Comparison of ENCODE assay signal across 11 cellular contexts in the genomic region with DNA sequence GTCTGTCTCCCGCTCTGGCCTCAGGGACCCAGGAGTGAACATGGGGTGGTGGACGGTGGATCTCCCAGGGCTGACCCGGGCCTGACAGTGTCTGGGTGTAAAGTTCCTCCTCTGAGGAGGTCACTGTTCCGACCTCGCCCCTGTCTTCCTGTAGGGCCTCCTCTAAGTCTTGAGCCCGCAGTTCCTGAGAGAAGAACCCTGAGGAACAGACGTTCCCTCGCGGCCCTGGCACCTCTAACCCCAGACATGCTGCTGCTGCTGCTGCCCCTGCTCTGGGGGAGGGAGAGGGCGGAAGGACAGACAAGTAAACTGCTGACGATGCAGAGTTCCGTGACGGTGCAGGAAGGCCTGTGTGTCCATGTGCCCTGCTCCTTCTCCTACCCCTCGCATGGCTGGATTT. TPM values are rescaled to one million over a fixed set of nuclear protein-coding genes. Genes with fewer than 3 reads are reported as not detected.
DNase-seq lines count a peak whose midpoint lies in the region; ATAC-seq and TF ChIP-seq lines count a peak whose summit lies in the region.
"Had no signal": no experiment of that assay in that cellular context is flagged by ENCODE, and none has a peak within 500 bp of the region (broad histone marks: within the 10 kb centered on the region; RNA-seq: fewer than 3 reads in every experiment).

A gene (plus strand): TSS at position 178 of the 400 bp plus-strand sequence. CDS start 69 bp downstream, at position 247.

- H3K4me3 Mint-ChIP-seq in activated CD4-positive, alpha-beta T cell treated with anti-CD3 and anti-CD28 coated beads for 36 hours: peak within 1 kb of the TSS; percentile 38
- peak within 1 kb of the TSS; percentile 65 for H3K4me3 Mint-ChIP-seq in activated naive CD8-positive, alpha-beta T cell treated with anti-CD3 and anti-CD28 coated beads for 36 hours

- CTCF ChIA-PET in activated CD4-positive, alpha-beta T cell treated with anti-CD3 and anti-CD28 coated beads for 36 hours (lab: Charles Lee): interaction anchor here (0.6 to 0.7 kb wide), 3 partner anchors 12 to 34 kb away, joined by 3 read pairs; no protein-coding TSS in a partner anchor

- DNase-seq in activated CD4-positive, alpha-beta T cell treated with anti-CD3 and anti-CD28 coated beads for 36 hours: no peak
- no peak for DNase-seq in activated CD4-positive, alpha-beta T cell treated with anti-CD3 and anti-CD28 coated beads for 4 hours
- DNase-seq in activated naive CD8-positive, alpha-beta T cell treated with anti-CD3 and anti-CD28 coated beads for 36 hours: no peak
- no peak for DNase-seq in stomach
- DNase-seq in stimulated activated CD8-positive, alpha-beta memory T cell treated with anti-CD3 and anti-CD28 coated beads, Interleukin-4, amount 100 ng/mL, for 48 hours: no peak
- DNase-seq in HAP-1 (ENCODE audit: low spot score in 2 of 2): no peak
- DNase-seq in KBM-7: no peak
- DNase-seq: islet precursor cell, NCI-H526 had no signal

- in situ Hi-C loops in HAP-1 (cut with MboI; ENCODE audit: low sequenced_read_pairs) (no loop called here), KBM-7 (cut with MboI; ENCODE audit: low pct_unique_long_range_greater_than_20kb, low sequenced_read_pairs) (no loop called here)

- 53% methylated on average over 14 of the region's 14 CpGs for WGBS in liver
- WGBS in stomach, 5 donors: 59 to 73% (median 65%) methylated on average over 11 to 14 of the region's 14 CpGs

- H3K27ac Mint-ChIP-seq in activated CD4-positive, alpha-beta T cell treated with anti-CD3 and anti-CD28 coated beads for 36 hours: peak within 1 kb of the TSS; percentile 83
- peak within 1 kb of the TSS; percentile 84 for H3K27ac Mint-ChIP-seq in activated naive CD8-positive, alpha-beta T cell treated with anti-CD3 and anti-CD28 coated beads for 36 hours

- intact Hi-C loops in activated CD4-positive, alpha-beta T cell treated with anti-CD3 and anti-CD28 coated beads for 36 hours (cut with DNase I, micrococcal nuclease): no loop called here
- intact Hi-C loops in stomach (cut with DNase I; ENCODE audit: low total_unique reads): no loop called here

- H3K4me3 ChIP-seq in liver (ENCODE audit: low read depth in 1 of 3, low read length in 3 of 3) (peak within 1 kb of the TSS; percentile 19 to 34 (median 26)), stomach (peak within 1 kb of the TSS in 3 of 4 donors; percentile 7 to 37 (median 27)), HAP-1 (no peak within 1 kb of the TSS)

- H3K27me3 ChIP-seq in liver (ENCODE audit: control insufficient read depth in 4 of 4, insufficient read depth in 4 of 4, low read length in 3 of 4) (no peaks in the 10 kb centered on the region), stomach (peaks cover 0 to 38% (median 0%) of the 10 kb centered on the region in 3 donors), HAP-1 (ENCODE audit: low read depth) (peaks cover 6% of the 10 kb centered on the region; the same call in 1 of the 2 replicates)

- peak in 1 of 2 donors; percentile 5 for TF ChIP-seq RAD21 in liver (IDR thresholded peaks at IDR 0.05)

- POLR2A ChIA-PET in activated CD4-positive, alpha-beta T cell treated with anti-CD3 and anti-CD28 coated beads for 36 hours (lab: Charles Lee): no interaction called here

- H3K27ac ChIP-seq in liver (ENCODE audit: low read depth in 1 of 2, low read length in 2 of 2) (peak within 1 kb of the TSS; percentile 69 to 70), stomach (peak within 1 kb of the TSS in 4 of 5 donors; percentile 13 to 81 (median 68))
- H3K27ac ChIP-seq: KMS-11 had no signal

- no peaks in the 10 kb centered on the region for H3K27me3 Mint-ChIP-seq in activated CD4-positive, alpha-beta T cell treated with anti-CD3 and anti-CD28 coated beads for 36 hours
- no peaks in the 10 kb centered on the region for H3K27me3 Mint-ChIP-seq in activated naive CD8-positive, alpha-beta T cell treated with anti-CD3 and anti-CD28 coated beads for 36 hours

- H3K4me1 ChIP-seq in liver (ENCODE audit: control insufficient read depth in 4 of 4, insufficient read depth in 4 of 4, low read length in 3 of 4) (peaks cover 0 to 18% (median 5%) of the 10 kb centered on the region in 4 donors), stomach (peaks cover 0 to 11% (median 4%) of the 10 kb centered on the region in 4 donors), HAP-1 (no peaks in the 10 kb centered on the region)

- H3K36me3 Mint-ChIP-seq in activated CD4-positive, alpha-beta T cell treated with anti-CD3 and anti-CD28 coated beads for 36 hours (ENCODE audit: low read depth): no peaks in the 10 kb centered on the region
- no peaks in the 10 kb centered on the region for H3K36me3 Mint-ChIP-seq in activated naive CD8-positive, alpha-beta T cell treated with anti-CD3 and anti-CD28 coated beads for 36 hours

- no peak for TF ChIP-seq POLR2A in stomach (IDR thresholded peaks at IDR 0.05)

- no peak for TF ChIP-seq CTCF in liver (IDR thresholded peaks at IDR 0.05; ENCODE audit: low read depth, low read length, missing input control)
- TF ChIP-seq CTCF in stomach (IDR thresholded peaks at IDR 0.05): no peak

- peaks cover 70% of the 10 kb centered on the region for H3K4me1 Mint-ChIP-seq in activated CD4-positive, alpha-beta T cell treated with anti-CD3 and anti-CD28 coated beads for 36 hours
- H3K4me1 Mint-ChIP-seq in activated naive CD8-positive, alpha-beta T cell treated with anti-CD3 and anti-CD28 coated beads for 36 hours: peaks cover 61% of the 10 kb centered on the region

- H3K9me3 Mint-ChIP-seq in activated CD4-positive, alpha-beta T cell treated with anti-CD3 and anti-CD28 coated beads for 36 hours (ENCODE audit: low read depth): no peaks in the 10 kb centered on the region
- H3K9me3 Mint-ChIP-seq in activated naive CD8-positive, alpha-beta T cell treated with anti-CD3 and anti-CD28 coated beads for 36 hours: no peaks in the 10 kb centered on the region

- H3K36me3 ChIP-seq in liver (ENCODE audit: control insufficient read depth in 4 of 4, insufficient read depth in 3 of 4, low read depth in 1 of 4, low read length in 3 of 4) (no peaks in the 10 kb centered on the region), stomach (no peaks in the 10 kb centered on the region), HAP-1 (replicated peaks) (no peaks in the 10 kb centered on the region)

- H3K9me3 ChIP-seq in liver (ENCODE audit: control insufficient read depth in 4 of 4, low read length in 3 of 4) (no peaks in the 10 kb centered on the region), stomach (no peaks in the 10 kb centered on the region), HAP-1 (no peaks in the 10 kb centered on the region)

- peak within 1 kb of the TSS in 1 of 2 donors; percentile 50 for H3K9ac ChIP-seq in liver (ENCODE audit: low read depth in 1 of 2, low read length in 2 of 2)
- H3K9ac ChIP-seq: KMS-11 had no signal

- no peak for ATAC-seq in activated CD4-positive, alpha-beta T cell treated with anti-CD3 and anti-CD28 coated beads for 36 hours

- no peak for TF ChIP-seq EP300 in stomach (IDR thresholded peaks at IDR 0.05)

TF ChIP-seq in liver, 16 proteins besides CTCF, POLR2A, EP300 and RAD21 (continues in another document):
- TF ChIP-seq, protein P1, sequence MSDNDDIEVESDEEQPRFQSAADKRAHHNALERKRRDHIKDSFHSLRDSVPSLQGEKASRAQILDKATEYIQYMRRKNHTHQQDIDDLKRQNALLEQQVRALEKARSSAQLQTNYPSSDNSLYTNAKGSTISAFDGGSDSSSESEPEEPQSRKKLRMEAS (IDR thresholded peaks at IDR 0.05): peak; percentile 16
- TF ChIP-seq RXRA (IDR thresholded peaks at IDR 0.05) (peak in 1 of 2 donors; percentile 11), YY1 (IDR thresholded peaks at IDR 0.05) (no peak), FOXA1 (IDR thresholded peaks at IDR 0.05) (no peak), SP1 (IDR thresholded peaks at IDR 0.05) (peak; percentile 30), GABPA (IDR thresholded peaks at IDR 0.05 in 1 of 2, conservative IDR thresholded peaks at IDR 0.05 in 1 of 2) (no peak), EGR1 (IDR thresholded peaks at IDR 0.05; ENCODE audit: low read depth in 2 of 2) (no peak), FOXA2 (IDR thresholded peaks at IDR 0.05) (no peak), NR2F2 (IDR thresholded peaks at IDR 0.05) (peak; percentile 72), HNF4G (IDR thresholded peaks at IDR 0.05) (no peak), JUND (IDR thresholded peaks at IDR 0.05) (no peak)
- TF ChIP-seq, protein P2, sequence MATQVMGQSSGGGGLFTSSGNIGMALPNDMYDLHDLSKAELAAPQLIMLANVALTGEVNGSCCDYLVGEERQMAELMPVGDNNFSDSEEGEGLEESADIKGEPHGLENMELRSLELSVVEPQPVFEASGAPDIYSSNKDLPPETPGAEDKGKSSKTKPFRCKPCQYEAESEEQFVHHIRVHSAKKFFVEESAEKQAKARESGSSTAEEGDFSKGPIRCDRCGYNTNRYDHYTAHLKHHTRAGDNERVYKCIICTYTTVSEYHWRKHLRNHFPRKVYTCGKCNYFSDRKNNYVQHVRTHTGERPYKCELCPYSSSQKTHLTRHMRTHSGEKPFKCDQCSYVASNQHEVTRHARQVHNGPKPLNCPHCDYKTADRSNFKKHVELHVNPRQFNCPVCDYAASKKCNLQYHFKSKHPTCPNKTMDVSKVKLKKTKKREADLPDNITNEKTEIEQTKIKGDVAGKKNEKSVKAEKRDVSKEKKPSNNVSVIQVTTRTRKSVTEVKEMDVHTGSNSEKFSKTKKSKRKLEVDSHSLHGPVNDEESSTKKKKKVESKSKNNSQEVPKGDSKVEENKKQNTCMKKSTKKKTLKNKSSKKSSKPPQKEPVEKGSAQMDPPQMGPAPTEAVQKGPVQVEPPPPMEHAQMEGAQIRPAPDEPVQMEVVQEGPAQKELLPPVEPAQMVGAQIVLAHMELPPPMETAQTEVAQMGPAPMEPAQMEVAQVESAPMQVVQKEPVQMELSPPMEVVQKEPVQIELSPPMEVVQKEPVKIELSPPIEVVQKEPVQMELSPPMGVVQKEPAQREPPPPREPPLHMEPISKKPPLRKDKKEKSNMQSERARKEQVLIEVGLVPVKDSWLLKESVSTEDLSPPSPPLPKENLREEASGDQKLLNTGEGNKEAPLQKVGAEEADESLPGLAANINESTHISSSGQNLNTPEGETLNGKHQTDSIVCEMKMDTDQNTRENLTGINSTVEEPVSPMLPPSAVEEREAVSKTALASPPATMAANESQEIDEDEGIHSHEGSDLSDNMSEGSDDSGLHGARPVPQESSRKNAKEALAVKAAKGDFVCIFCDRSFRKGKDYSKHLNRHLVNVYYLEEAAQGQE (IDR thresholded peaks at IDR 0.05): no peak
- TF ChIP-seq, protein P3, sequence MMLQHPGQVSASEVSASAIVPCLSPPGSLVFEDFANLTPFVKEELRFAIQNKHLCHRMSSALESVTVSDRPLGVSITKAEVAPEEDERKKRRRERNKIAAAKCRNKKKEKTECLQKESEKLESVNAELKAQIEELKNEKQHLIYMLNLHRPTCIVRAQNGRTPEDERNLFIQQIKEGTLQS (IDR thresholded peaks at IDR 0.05): no peak

RNA-seq across cellular contexts. Expression of the gene that starts here (rescaled TPM):
- total RNA-seq in activated CD4-positive, alpha-beta T cell treated with anti-CD3 and anti-CD28 coated beads for 36 hours: under 1 TPM; 0.37 to 0.49 TPM
- 1 to 10 TPM; 1.3 to 1.6 TPM for total RNA-seq in activated naive CD8-positive, alpha-beta T cell treated with anti-CD3 and anti-CD28 coated beads for 36 hours
- total RNA-seq in liver (1 to 10 TPM; 4.8 to 5.4 TPM), stomach (10 to 100 TPM in 1 of 5 donors, 1 to 10 TPM in 3, not detected in 1; 1.1 to 13.9 (median 1.9) TPM)
- polyA plus RNA-seq in liver (1 to 10 TPM; 3.0 to 4.1 TPM), stomach (1 to 10 TPM in 1 of 3 donors, under 1 TPM in 2; 0.61 to 3.6 (median 0.80) TPM)
